ENCODE assay signal across 16 cellular contexts in genomic region chr7:85068796-85069195, GRCh38.
DNase-seq lines count a peak whose midpoint lies in the region; ATAC-seq lines count a peak whose summit lies in the region.
"Had no signal": no experiment of that assay in that cellular context is flagged by ENCODE, and none has a peak within 500 bp of the region (broad histone marks: within the 10 kb centered on the region; RNA-seq: fewer than 3 reads in every experiment).

No MANE protein-coding gene starts in this region.

- no peaks in the 10 kb centered on the region for H3K4me1 Mint-ChIP-seq in naive thymus-derived CD8-positive, alpha-beta T cell

- H3K27me3 Mint-ChIP-seq in naive thymus-derived CD8-positive, alpha-beta T cell, result peaks cover 0 to 3% (median 0%) of the 10 kb centered on the region in 5 donors
- H3K27me3 Mint-ChIP-seq: activated T-cell treated with anti-CD3 and anti-CD28 coated beads, Interleukin-2, amount 50 U/mL, for 24 hours; brain; stimulated activated naive CD8-positive, alpha-beta T cell treated with anti-CD3 and anti-CD28 coated beads, Interleukin-15, Interleukin-2, amounts not matched to agents 100 ng/mL and 50 ng/mL, for 24 hours had no signal

- H3K36me3 Mint-ChIP-seq in naive thymus-derived CD8-positive, alpha-beta T cell, result no peaks in the 10 kb centered on the region
- H3K36me3 Mint-ChIP-seq: brain had no signal

- peak; percentile 51 for DNase-seq in Daoy (ENCODE audit: low read depth)
- peak; percentile 70 for DNase-seq in NCI-H226
- peak; percentile 10 to 83 for DNase-seq in dermis microvascular lymphatic vessel endothelial cell (ENCODE audit: low read depth in 2 of 2)
- DNase-seq in myocyte (ENCODE audit: low read depth), result peak; percentile 10
- no peak for DNase-seq in KG1 (lab: John Stamatoyannopoulos, UW)
- no peak for DNase-seq in NCI-H526 treated with DMSO at 0.1 percent for 48 hours (lab: John Stamatoyannopoulos, UW)
- DNase-seq in naive thymus-derived CD8-positive, alpha-beta T cell, result no peak
- DNase-seq: activated CD4-positive, CD25-positive, alpha-beta regulatory T cell; activated T-cell treated with anti-CD3 and anti-CD28 coated beads, Interleukin-2, amount 50 U/mL, for 24 hours; kidney; NCI-H345; stimulated activated CD4-positive, alpha-beta T cell treated with anti-CD3 and anti-CD28 coated beads, Interleukin-1b, Interleukin-23, amount 100 ng/mL, for 48 hours had no signal

- POLR2A ChIA-PET in naive thymus-derived CD8-positive, alpha-beta T cell (lab: Charles Lee), result no interaction called here

- H3K9me3 Mint-ChIP-seq in naive thymus-derived CD8-positive, alpha-beta T cell, result no peaks in the 10 kb centered on the region
- H3K9me3 Mint-ChIP-seq: activated T-cell treated with anti-CD3 and anti-CD28 coated beads, Interleukin-2, amount 50 U/mL, for 24 hours; brain; stimulated activated naive CD8-positive, alpha-beta T cell treated with anti-CD3 and anti-CD28 coated beads, Interleukin-15, Interleukin-2, amounts not matched to agents 100 ng/mL and 50 ng/mL, for 24 hours had no signal

- ATAC-seq in HG03097 (IDR thresholded peaks at IDR 0.05; ENCODE audit: low FRiP score, unreplicated experiment), result no peak
- no peak for ATAC-seq in naive thymus-derived CD8-positive, alpha-beta T cell
- ATAC-seq: HCT116 had no signal

- H3K4me3 Mint-ChIP-seq in naive thymus-derived CD8-positive, alpha-beta T cell, result no peak overlapping the region
- H3K4me3 Mint-ChIP-seq: activated T-cell treated with anti-CD3 and anti-CD28 coated beads, Interleukin-2, amount 50 U/mL, for 24 hours; brain; stimulated activated naive CD8-positive, alpha-beta T cell treated with anti-CD3 and anti-CD28 coated beads, Interleukin-15, Interleukin-2, amounts not matched to agents 100 ng/mL and 50 ng/mL, for 24 hours had no signal

- H3K27ac Mint-ChIP-seq in naive thymus-derived CD8-positive, alpha-beta T cell, result no peak overlapping the region
- H3K27ac Mint-ChIP-seq: activated T-cell treated with anti-CD3 and anti-CD28 coated beads, Interleukin-2, amount 50 U/mL, for 24 hours; brain; stimulated activated naive CD8-positive, alpha-beta T cell treated with anti-CD3 and anti-CD28 coated beads, Interleukin-15, Interleukin-2, amounts not matched to agents 100 ng/mL and 50 ng/mL, for 24 hours had no signal

Comparison
In these comparisons a context has a peak if more than half of its experiments do, and no peak if none do; other contexts are left out.
1. DNase-seq: peak in Daoy (single experiment), NCI-H226 (single experiment), dermis microvascular lymphatic vessel endothelial cell (2 of 2) and myocyte (single experiment); none in KG1 (single experiment), NCI-H526 treated with DMSO at 0.1 percent for 48 hours (single experiment) and naive thymus-derived CD8-positive, alpha-beta T cell (0 of 10).